In the genomic region with DNA sequence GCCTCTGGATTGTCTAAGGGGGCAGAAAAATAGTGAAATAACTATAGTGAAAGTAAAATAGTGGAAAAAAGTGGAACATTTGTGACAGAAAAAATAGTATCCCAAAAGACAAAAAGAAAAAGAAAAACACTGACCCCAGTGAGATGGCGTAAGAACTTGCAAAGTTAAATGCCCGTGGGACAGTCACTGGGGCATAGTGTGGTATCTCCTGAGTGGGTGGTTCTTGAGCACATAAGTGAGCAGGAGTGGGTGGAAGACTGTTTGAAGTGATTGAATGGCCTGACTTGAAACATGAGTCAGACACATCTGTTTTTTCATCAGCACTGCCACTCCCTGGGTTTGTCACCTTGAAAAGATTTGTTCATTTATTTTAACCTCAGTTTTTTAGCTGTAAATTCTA, we compare ENCODE assay signal across 1 cellular context.
A peak's percentile ranks its signal among the peaks of the same experiment; 100 is the strongest.
TF ChIP-seq lines count a peak whose summit lies in the region.

No MANE protein-coding gene starts in this region.

TF ChIP-seq in GM12878, 131 proteins besides CTCF, POLR2A, EP300 and RAD21 (continued from another document and continues in another):
- TF ChIP-seq, protein P1, sequence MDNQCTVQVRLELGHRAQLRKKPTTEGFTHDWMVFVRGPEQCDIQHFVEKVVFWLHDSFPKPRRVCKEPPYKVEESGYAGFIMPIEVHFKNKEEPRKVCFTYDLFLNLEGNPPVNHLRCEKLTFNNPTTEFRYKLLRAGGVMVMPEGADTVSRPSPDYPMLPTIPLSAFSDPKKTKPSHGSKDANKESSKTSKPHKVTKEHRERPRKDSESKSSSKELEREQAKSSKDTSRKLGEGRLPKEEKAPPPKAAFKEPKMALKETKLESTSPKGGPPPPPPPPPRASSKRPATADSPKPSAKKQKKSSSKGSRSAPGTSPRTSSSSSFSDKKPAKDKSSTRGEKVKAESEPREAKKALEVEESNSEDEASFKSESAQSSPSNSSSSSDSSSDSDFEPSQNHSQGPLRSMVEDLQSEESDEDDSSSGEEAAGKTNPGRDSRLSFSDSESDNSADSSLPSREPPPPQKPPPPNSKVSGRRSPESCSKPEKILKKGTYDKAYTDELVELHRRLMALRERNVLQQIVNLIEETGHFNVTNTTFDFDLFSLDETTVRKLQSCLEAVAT (IDR thresholded peaks at IDR 0.05) = no peak
- TF ChIP-seq DPF2 (IDR thresholded peaks at IDR 0.05) (peak; percentile 49; the same call in 1 of the 2 replicates), PAX8 (IDR thresholded peaks at IDR 0.05) (no peak), ZSCAN29 (IDR thresholded peaks at IDR 0.05) (no peak), CREM (IDR thresholded peaks at IDR 0.05; ENCODE audit: low read depth) (peak; percentile 65; the same call in 1 of the 2 replicates), MEF2B (IDR thresholded peaks at IDR 0.05; ENCODE audit: partially characterized antibody, poor library complexity, severe bottlenecking) (peak; percentile 61), SIN3A (IDR thresholded peaks at IDR 0.05; ENCODE audit: low read depth, low read length) (no peak), TBL1XR1 (IDR thresholded peaks at IDR 0.05; ENCODE audit: low read depth, low read length) (0 out of 2 replicates have a peak, but pooled peaks have one; percentile 43), TCF3 (IDR thresholded peaks at IDR 0.05; ENCODE audit: borderline replicate concordance, insufficient read depth, low read depth, low read length) (no peak), SIX5 (IDR thresholded peaks at IDR 0.05; ENCODE audit: low read depth, low read length, severe bottlenecking) (no peak), IKZF2 (IDR thresholded peaks at IDR 0.05) (no peak; a peak in 1 of 4 replicates), CEBPB (IDR thresholded peaks at IDR 0.05; ENCODE audit: borderline replicate concordance in 1 of 2, low read depth in 2 of 2, low read length in 2 of 2) (no peak), ZNF24 (IDR thresholded peaks at IDR 0.05) (no peak), ATF2 (IDR thresholded peaks at IDR 0.05; ENCODE audit: low read length) (0 out of 2 replicates have a peak, but pooled peaks have one; percentile 30), EZH2 (IDR thresholded peaks at IDR 0.05; ENCODE audit: borderline replicate concordance, control insufficient read depth, low read depth, low read length) (no peak), SREBF1 (IDR thresholded peaks at IDR 0.05; ENCODE audit: low read length) (no peak), NR2F1 (conservative IDR thresholded peaks at IDR 0.05) (no peak), CHD1 (IDR thresholded peaks at IDR 0.05; ENCODE audit: low read depth, low read length) (no peak), BHLHE40 (IDR thresholded peaks at IDR 0.05; ENCODE audit: borderline replicate concordance in 1 of 2, low read depth in 2 of 2, low read length in 1 of 2) (peak in 1 of 2 experiments; percentile 37; a peak in 1 of 4 replicates), WRNIP1 (IDR thresholded peaks at IDR 0.05; ENCODE audit: borderline replicate concordance, low read depth, low read length) (no peak), RUNX3 (IDR thresholded peaks at IDR 0.05; ENCODE audit: low read length) (peak; percentile 70), POU2F2 (IDR thresholded peaks at IDR 0.05; ENCODE audit: borderline replicate concordance, low read depth, low read length) (no peak), KLF5 (IDR thresholded peaks at IDR 0.05; ENCODE audit: partially characterized antibody) (no peak), JUNB (IDR thresholded peaks at IDR 0.05) (peak; percentile 53; the same call in 1 of the 2 replicates), ZZZ3 (IDR thresholded peaks at IDR 0.05; ENCODE audit: control insufficient read depth, insufficient read length, low read depth) (no peak), RB1 (IDR thresholded peaks at IDR 0.05; ENCODE audit: borderline replicate concordance) (no peak), SPI1 (IDR thresholded peaks at IDR 0.05; ENCODE audit: borderline replicate concordance, insufficient read depth, low read depth, low read length) (no peak)
- TF ChIP-seq, protein P2, sequence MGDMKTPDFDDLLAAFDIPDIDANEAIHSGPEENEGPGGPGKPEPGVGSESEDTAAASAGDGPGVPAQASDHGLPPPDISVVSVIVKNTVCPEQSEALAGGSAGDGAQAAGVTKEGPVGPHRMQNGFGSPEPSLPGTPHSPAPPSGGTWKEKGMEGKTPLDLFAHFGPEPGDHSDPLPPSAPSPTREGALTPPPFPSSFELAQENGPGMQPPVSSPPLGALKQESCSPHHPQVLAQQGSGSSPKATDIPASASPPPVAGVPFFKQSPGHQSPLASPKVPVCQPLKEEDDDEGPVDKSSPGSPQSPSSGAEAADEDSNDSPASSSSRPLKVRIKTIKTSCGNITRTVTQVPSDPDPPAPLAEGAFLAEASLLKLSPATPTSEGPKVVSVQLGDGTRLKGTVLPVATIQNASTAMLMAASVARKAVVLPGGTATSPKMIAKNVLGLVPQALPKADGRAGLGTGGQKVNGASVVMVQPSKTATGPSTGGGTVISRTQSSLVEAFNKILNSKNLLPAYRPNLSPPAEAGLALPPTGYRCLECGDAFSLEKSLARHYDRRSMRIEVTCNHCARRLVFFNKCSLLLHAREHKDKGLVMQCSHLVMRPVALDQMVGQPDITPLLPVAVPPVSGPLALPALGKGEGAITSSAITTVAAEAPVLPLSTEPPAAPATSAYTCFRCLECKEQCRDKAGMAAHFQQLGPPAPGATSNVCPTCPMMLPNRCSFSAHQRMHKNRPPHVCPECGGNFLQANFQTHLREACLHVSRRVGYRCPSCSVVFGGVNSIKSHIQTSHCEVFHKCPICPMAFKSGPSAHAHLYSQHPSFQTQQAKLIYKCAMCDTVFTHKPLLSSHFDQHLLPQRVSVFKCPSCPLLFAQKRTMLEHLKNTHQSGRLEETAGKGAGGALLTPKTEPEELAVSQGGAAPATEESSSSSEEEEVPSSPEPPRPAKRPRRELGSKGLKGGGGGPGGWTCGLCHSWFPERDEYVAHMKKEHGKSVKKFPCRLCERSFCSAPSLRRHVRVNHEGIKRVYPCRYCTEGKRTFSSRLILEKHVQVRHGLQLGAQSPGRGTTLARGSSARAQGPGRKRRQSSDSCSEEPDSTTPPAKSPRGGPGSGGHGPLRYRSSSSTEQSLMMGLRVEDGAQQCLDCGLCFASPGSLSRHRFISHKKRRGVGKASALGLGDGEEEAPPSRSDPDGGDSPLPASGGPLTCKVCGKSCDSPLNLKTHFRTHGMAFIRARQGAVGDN (IDR thresholded peaks at IDR 0.05) = no peak
- TF ChIP-seq, protein P3, sequence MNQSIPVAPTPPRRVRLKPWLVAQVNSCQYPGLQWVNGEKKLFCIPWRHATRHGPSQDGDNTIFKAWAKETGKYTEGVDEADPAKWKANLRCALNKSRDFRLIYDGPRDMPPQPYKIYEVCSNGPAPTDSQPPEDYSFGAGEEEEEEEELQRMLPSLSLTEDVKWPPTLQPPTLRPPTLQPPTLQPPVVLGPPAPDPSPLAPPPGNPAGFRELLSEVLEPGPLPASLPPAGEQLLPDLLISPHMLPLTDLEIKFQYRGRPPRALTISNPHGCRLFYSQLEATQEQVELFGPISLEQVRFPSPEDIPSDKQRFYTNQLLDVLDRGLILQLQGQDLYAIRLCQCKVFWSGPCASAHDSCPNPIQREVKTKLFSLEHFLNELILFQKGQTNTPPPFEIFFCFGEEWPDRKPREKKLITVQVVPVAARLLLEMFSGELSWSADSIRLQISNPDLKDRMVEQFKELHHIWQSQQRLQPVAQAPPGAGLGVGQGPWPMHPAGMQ (IDR thresholded peaks at IDR 0.05; ENCODE audit: borderline replicate concordance) = no peak
- TF ChIP-seq, protein P4, sequence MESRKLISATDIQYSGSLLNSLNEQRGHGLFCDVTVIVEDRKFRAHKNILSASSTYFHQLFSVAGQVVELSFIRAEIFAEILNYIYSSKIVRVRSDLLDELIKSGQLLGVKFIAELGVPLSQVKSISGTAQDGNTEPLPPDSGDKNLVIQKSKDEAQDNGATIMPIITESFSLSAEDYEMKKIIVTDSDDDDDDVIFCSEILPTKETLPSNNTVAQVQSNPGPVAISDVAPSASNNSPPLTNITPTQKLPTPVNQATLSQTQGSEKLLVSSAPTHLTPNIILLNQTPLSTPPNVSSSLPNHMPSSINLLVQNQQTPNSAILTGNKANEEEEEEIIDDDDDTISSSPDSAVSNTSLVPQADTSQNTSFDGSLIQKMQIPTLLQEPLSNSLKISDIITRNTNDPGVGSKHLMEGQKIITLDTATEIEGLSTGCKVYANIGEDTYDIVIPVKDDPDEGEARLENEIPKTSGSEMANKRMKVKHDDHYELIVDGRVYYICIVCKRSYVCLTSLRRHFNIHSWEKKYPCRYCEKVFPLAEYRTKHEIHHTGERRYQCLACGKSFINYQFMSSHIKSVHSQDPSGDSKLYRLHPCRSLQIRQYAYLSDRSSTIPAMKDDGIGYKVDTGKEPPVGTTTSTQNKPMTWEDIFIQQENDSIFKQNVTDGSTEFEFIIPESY (IDR thresholded peaks at IDR 0.05) = no peak
- TF ChIP-seq, protein P5, sequence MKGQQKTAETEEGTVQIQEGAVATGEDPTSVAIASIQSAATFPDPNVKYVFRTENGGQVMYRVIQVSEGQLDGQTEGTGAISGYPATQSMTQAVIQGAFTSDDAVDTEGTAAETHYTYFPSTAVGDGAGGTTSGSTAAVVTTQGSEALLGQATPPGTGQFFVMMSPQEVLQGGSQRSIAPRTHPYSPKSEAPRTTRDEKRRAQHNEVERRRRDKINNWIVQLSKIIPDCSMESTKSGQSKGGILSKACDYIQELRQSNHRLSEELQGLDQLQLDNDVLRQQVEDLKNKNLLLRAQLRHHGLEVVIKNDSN (IDR thresholded peaks at IDR 0.05; ENCODE audit: borderline replicate concordance, extremely low read length, insufficient read depth, low read depth, low read length) = no peak
- TF ChIP-seq, protein P6, sequence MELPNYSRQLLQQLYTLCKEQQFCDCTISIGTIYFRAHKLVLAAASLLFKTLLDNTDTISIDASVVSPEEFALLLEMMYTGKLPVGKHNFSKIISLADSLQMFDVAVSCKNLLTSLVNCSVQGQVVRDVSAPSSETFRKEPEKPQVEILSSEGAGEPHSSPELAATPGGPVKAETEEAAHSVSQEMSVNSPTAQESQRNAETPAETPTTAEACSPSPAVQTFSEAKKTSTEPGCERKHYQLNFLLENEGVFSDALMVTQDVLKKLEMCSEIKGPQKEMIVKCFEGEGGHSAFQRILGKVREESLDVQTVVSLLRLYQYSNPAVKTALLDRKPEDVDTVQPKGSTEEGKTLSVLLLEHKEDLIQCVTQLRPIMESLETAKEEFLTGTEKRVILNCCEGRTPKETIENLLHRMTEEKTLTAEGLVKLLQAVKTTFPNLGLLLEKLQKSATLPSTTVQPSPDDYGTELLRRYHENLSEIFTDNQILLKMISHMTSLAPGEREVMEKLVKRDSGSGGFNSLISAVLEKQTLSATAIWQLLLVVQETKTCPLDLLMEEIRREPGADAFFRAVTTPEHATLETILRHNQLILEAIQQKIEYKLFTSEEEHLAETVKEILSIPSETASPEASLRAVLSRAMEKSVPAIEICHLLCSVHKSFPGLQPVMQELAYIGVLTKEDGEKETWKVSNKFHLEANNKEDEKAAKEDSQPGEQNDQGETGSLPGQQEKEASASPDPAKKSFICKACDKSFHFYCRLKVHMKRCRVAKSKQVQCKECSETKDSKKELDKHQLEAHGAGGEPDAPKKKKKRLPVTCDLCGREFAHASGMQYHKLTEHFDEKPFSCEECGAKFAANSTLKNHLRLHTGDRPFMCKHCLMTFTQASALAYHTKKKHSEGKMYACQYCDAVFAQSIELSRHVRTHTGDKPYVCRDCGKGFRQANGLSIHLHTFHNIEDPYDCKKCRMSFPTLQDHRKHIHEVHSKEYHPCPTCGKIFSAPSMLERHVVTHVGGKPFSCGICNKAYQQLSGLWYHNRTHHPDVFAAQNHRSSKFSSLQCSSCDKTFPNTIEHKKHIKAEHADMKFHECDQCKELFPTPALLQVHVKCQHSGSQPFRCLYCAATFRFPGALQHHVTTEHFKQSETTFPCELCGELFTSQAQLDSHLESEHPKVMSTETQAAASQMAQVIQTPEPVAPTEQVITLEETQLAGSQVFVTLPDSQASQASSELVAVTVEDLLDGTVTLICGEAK (IDR thresholded peaks at IDR 0.05; ENCODE audit: borderline replicate concordance) = no peak
- TF ChIP-seq, protein P7, sequence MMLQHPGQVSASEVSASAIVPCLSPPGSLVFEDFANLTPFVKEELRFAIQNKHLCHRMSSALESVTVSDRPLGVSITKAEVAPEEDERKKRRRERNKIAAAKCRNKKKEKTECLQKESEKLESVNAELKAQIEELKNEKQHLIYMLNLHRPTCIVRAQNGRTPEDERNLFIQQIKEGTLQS (IDR thresholded peaks at IDR 0.05; ENCODE audit: borderline replicate concordance, extremely low read depth, low read depth, low read length) = no peak
- TF ChIP-seq, protein P8, sequence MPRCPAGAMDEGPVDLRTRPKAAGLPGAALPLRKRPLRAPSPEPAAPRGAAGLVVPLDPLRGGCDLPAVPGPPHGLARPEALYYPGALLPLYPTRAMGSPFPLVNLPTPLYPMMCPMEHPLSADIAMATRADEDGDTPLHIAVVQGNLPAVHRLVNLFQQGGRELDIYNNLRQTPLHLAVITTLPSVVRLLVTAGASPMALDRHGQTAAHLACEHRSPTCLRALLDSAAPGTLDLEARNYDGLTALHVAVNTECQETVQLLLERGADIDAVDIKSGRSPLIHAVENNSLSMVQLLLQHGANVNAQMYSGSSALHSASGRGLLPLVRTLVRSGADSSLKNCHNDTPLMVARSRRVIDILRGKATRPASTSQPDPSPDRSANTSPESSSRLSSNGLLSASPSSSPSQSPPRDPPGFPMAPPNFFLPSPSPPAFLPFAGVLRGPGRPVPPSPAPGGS (IDR thresholded peaks at IDR 0.05; ENCODE audit: borderline replicate concordance, insufficient read depth, low read depth, low read length, poor library complexity, severe bottlenecking) = no peak
- TF ChIP-seq, protein P9, sequence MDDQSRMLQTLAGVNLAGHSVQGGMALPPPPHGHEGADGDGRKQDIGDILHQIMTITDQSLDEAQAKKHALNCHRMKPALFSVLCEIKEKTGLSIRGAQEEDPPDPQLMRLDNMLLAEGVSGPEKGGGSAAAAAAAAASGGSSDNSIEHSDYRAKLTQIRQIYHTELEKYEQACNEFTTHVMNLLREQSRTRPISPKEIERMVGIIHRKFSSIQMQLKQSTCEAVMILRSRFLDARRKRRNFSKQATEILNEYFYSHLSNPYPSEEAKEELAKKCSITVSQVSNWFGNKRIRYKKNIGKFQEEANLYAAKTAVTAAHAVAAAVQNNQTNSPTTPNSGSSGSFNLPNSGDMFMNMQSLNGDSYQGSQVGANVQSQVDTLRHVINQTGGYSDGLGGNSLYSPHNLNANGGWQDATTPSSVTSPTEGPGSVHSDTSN (IDR thresholded peaks at IDR 0.05; ENCODE audit: insufficient replicate concordance, low read depth, low read length) = no peak
